ENCODE assay signal across 1 cellular context in the genomic region with DNA sequence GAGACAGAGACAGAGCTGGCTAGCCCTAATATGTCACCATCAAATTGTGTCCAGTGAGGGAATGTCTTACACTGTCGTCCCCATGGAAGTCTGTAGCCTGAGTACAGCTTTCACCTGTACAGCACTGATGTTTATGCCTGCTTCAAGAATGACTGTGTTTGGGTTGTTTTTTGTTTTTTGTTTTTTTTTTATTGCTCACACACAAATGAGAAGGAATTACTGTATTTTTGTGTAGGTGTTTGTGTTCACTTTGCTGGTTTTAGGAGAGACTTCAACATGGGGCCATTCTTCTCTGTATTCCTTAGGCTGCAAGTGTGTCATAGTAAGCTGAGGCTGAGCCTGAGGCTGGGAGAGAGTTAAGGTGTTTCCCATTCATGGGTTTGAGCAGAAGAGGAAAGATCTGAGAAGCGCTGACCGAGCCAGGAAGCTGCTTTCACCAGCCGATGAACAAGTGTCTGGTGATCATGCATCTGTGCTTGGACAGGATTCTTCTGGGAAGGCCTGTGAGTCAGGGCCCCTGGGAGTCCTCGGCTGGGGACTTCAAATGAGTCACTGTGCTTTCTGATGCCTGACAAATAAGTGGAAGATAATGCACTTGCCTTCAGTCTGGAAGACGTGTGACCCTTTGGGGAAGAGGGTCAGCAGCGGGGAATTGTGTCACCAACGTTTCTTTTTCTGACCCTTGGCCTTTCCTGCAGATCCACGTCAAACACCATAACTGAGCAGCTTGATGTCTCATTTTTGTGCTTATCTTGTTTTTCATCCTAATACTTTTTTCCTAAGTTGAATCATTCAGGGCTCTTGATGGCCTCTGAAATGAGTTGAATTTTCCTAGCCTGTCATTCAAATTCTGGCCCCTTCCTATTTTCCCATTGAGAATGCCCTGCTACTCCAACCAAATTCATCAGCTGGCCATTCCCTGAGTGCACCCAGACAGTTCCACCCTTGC.
A peak's percentile ranks its signal among the peaks of the same experiment; 100 is the strongest.
TF ChIP-seq lines count a peak whose summit lies in the region.

No MANE protein-coding gene starts in this region.

TF ChIP-seq in K562, 482 proteins besides CTCF, POLR2A, EP300 and RAD21 (continued from another document and continues in another):
- TF ChIP-seq DMBX1 (CRISPR knock-in tag; IDR thresholded peaks at IDR 0.05; ENCODE audit: borderline replicate concordance) = peak; percentile 81
- TF ChIP-seq FOSL1 (tag; conservative IDR thresholded peaks at IDR 0.05) = peak; percentile 99
- TF ChIP-seq ZNF384 (IDR thresholded peaks at IDR 0.05; ENCODE audit: low read depth, low read length) = no peak
- TF ChIP-seq ZNF668 (CRISPR knock-in tag; IDR thresholded peaks at IDR 0.05) = no peak
- TF ChIP-seq SRSF7 (optimal IDR thresholded peaks at IDR 0.05; ENCODE audit: low read depth, low read length) = no peak
- TF ChIP-seq ZNF644 (tag; IDR thresholded peaks at IDR 0.05; ENCODE audit: low read depth) = peak; percentile 32; the same call in 1 of the 2 replicates
- no peak for TF ChIP-seq TBP (optimal IDR thresholded peaks at IDR 0.05; ENCODE audit: low read depth, low read length)
- no peak for TF ChIP-seq ZNF274 (IDR thresholded peaks at IDR 0.05; ENCODE audit: borderline replicate concordance, low read depth, low read length)
- peak; percentile 57 for TF ChIP-seq CXXC5 (CRISPR knock-in tag; IDR thresholded peaks at IDR 0.05)
- TF ChIP-seq TAF9B (IDR thresholded peaks at IDR 0.05; ENCODE audit: partially characterized antibody) = peak; percentile 63
- TF ChIP-seq CEBPB (tag; IDR thresholded peaks at IDR 0.05) = no peak
- peak; percentile 25; the same call in 1 of the 2 replicates for TF ChIP-seq ZNF766 (CRISPR knock-in tag; conservative IDR thresholded peaks at IDR 0.05)
- no peak for TF ChIP-seq RAD51 (IDR thresholded peaks at IDR 0.05; ENCODE audit: borderline replicate concordance, low read depth)
- peak; percentile 47; the same call in 1 of the 2 replicates for TF ChIP-seq NFE2 (IDR thresholded peaks at IDR 0.05; ENCODE audit: low read depth)
- TF ChIP-seq, protein P1, sequence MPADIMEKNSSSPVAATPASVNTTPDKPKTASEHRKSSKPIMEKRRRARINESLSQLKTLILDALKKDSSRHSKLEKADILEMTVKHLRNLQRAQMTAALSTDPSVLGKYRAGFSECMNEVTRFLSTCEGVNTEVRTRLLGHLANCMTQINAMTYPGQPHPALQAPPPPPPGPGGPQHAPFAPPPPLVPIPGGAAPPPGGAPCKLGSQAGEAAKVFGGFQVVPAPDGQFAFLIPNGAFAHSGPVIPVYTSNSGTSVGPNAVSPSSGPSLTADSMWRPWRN (IDR thresholded peaks at IDR 0.05; ENCODE audit: low read depth) = 0 out of 2 replicates have a peak, but pooled peaks have one; percentile 33
- peak; percentile 65 for TF ChIP-seq L3MBTL2 (IDR thresholded peaks at IDR 0.05)
- no peak for TF ChIP-seq POLR2H (tag; IDR thresholded peaks at IDR 0.05; ENCODE audit: low read depth)
- peak; percentile 75; the same call in 1 of the 2 replicates for TF ChIP-seq ATF7 (IDR thresholded peaks at IDR 0.05)
- no peak for TF ChIP-seq CBX3 (IDR thresholded peaks at IDR 0.05; ENCODE audit: borderline replicate concordance in 1 of 2, low read length in 2 of 2)
- no peak for TF ChIP-seq BCL6 (CRISPR knock-in tag; IDR thresholded peaks at IDR 0.05)
- TF ChIP-seq RNF2 (IDR thresholded peaks at IDR 0.05) = peak; percentile 56; the same call in 1 of the 2 replicates
- TF ChIP-seq ZKSCAN8 (CRISPR knock-in tag; IDR thresholded peaks at IDR 0.05) = peak; percentile 41; the same call in 1 of the 2 replicates
- TF ChIP-seq CREB3L1 (IDR thresholded peaks at IDR 0.05; ENCODE audit: borderline replicate concordance, low read depth) = peak; percentile 50; the same call in 1 of the 2 replicates
- TF ChIP-seq, protein P2, sequence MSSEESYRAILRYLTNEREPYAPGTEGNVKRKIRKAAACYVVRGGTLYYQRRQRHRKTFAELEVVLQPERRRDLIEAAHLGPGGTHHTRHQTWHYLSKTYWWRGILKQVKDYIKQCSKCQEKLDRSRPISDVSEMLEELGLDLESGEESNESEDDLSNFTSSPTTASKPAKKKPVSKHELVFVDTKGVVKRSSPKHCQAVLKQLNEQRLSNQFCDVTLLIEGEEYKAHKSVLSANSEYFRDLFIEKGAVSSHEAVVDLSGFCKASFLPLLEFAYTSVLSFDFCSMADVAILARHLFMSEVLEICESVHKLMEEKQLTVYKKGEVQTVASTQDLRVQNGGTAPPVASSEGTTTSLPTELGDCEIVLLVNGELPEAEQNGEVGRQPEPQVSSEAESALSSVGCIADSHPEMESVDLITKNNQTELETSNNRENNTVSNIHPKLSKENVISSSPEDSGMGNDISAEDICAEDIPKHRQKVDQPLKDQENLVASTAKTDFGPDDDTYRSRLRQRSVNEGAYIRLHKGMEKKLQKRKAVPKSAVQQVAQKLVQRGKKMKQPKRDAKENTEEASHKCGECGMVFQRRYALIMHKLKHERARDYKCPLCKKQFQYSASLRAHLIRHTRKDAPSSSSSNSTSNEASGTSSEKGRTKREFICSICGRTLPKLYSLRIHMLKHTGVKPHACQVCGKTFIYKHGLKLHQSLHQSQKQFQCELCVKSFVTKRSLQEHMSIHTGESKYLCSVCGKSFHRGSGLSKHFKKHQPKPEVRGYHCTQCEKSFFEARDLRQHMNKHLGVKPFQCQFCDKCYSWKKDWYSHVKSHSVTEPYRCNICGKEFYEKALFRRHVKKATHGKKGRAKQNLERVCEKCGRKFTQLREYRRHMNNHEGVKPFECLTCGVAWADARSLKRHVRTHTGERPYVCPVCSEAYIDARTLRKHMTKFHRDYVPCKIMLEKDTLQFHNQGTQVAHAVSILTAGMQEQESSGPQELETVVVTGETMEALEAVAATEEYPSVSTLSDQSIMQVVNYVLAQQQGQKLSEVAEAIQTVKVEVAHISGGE (CRISPR knock-in tag; IDR thresholded peaks at IDR 0.05) = 0 out of 6 replicates have a peak, but pooled peaks of 1 of the 3 experiments have one; percentile 51
- peak; percentile 33 for TF ChIP-seq TAF1 (IDR thresholded peaks at IDR 0.05; ENCODE audit: control insufficient read depth, extremely low read depth, insufficient read depth, low read length, severe bottlenecking)
- TF ChIP-seq ESRRA (IDR thresholded peaks at IDR 0.05; ENCODE audit: borderline replicate concordance, low read depth) = peak; percentile 48; the same call in 1 of the 2 replicates
- peak; percentile 75 for TF ChIP-seq NCOR1 (IDR thresholded peaks at IDR 0.05)
- peak; percentile 91 for TF ChIP-seq DPF2 (IDR thresholded peaks at IDR 0.05)
- no peak for TF ChIP-seq ELF1 (tag; IDR thresholded peaks at IDR 0.05)
- TF ChIP-seq PTTG1 (tag; IDR thresholded peaks at IDR 0.05; ENCODE audit: low read depth) = no peak
- peak; percentile 22; the same call in 1 of the 2 replicates for TF ChIP-seq PML (IDR thresholded peaks at IDR 0.05; ENCODE audit: low read length)
- peak; percentile 90 for TF ChIP-seq ARID1B (IDR thresholded peaks at IDR 0.05)
- peak; percentile 96; the same call in 1 of the 2 replicates for TF ChIP-seq CC2D1A (IDR thresholded peaks at IDR 0.05)
- TF ChIP-seq HDAC2 (IDR thresholded peaks at IDR 0.05) = peak; percentile 28; the same call in 1 of the 2 replicates
- TF ChIP-seq, protein P3, sequence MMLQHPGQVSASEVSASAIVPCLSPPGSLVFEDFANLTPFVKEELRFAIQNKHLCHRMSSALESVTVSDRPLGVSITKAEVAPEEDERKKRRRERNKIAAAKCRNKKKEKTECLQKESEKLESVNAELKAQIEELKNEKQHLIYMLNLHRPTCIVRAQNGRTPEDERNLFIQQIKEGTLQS (IDR thresholded peaks at IDR 0.05) = peak; percentile 95
- TF ChIP-seq, protein P3 (CRISPR knock-in tag; conservative IDR thresholded peaks at IDR 0.05) = 0 out of 2 replicates have a peak, but pooled peaks have one; percentile 34
- TF ChIP-seq ZNF212 (CRISPR knock-in tag; IDR thresholded peaks at IDR 0.05) = no peak
- TF ChIP-seq C11orf30 (IDR thresholded peaks at IDR 0.05; ENCODE audit: low read depth) = peak; percentile 16; the same call in 1 of the 2 replicates
- no peak for TF ChIP-seq HMG20A (CRISPR knock-in tag; conservative IDR thresholded peaks at IDR 0.05)
- TF ChIP-seq CBFA2T3 (IDR thresholded peaks at IDR 0.05) = peak; percentile 82
- peak; percentile 35; the same call in 1 of the 2 replicates for TF ChIP-seq MTA1 (IDR thresholded peaks at IDR 0.05; ENCODE audit: borderline replicate concordance)
- peak; percentile 38 for TF ChIP-seq KDM5B (IDR thresholded peaks at IDR 0.05; ENCODE audit: insufficient replicate concordance, low read depth, low read length)
- TF ChIP-seq LEF1 (IDR thresholded peaks at IDR 0.05) = peak; percentile 62; the same call in 1 of the 2 replicates
- TF ChIP-seq ZC3H8 (IDR thresholded peaks at IDR 0.05) = no peak
- TF ChIP-seq ZNF3 (CRISPR knock-in tag; IDR thresholded peaks at IDR 0.05) = no peak
- 0 out of 2 replicates have a peak, but pooled peaks have one; percentile 34 for TF ChIP-seq CEBPG (CRISPR knock-in tag; IDR thresholded peaks at IDR 0.05)
- TF ChIP-seq CEBPG (tag; conservative IDR thresholded peaks at IDR 0.05 in 1 of 2, IDR thresholded peaks at IDR 0.05 in 1 of 2) = peak in 1 of 2 experiments; percentile 62; a peak in 1 of 4 replicates
- no peak for TF ChIP-seq ELF2 (CRISPR knock-in tag; IDR thresholded peaks at IDR 0.05)
- no peak for TF ChIP-seq IRF9 (tag; IDR thresholded peaks at IDR 0.05)
- TF ChIP-seq, protein P4, sequence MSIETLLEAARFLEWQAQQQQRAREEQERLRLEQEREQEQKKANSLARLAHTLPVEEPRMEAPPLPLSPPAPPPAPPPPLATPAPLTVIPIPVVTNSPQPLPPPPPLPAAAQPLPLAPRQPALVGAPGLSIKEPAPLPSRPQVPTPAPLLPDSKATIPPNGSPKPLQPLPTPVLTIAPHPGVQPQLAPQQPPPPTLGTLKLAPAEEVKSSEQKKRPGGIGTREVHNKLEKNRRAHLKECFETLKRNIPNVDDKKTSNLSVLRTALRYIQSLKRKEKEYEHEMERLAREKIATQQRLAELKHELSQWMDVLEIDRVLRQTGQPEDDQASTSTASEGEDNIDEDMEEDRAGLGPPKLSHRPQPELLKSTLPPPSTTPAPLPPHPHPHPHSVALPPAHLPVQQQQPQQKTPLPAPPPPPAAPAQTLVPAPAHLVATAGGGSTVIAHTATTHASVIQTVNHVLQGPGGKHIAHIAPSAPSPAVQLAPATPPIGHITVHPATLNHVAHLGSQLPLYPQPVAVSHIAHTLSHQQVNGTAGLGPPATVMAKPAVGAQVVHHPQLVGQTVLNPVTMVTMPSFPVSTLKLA (conservative IDR thresholded peaks at IDR 0.05) = peak in 1 of 2 experiments; percentile 32; a peak in 1 of 4 replicates
- peak; percentile 60 for TF ChIP-seq CBFA2T2 (conservative IDR thresholded peaks at IDR 0.05)
- no peak for TF ChIP-seq RBM39 (optimal IDR thresholded peaks at IDR 0.05; ENCODE audit: low read depth, low read length)
- no peak for TF ChIP-seq HSF4 (CRISPR knock-in tag; IDR thresholded peaks at IDR 0.05; ENCODE audit: borderline replicate concordance)
- peak; percentile 56; the same call in 1 of the 2 replicates for TF ChIP-seq POLR2AphosphoS5 (IDR thresholded peaks at IDR 0.05; ENCODE audit: control insufficient read depth, insufficient read depth, low read depth, low read length)
- TF ChIP-seq SMARCA4 (IDR thresholded peaks at IDR 0.05) = peak; percentile 89
- TF ChIP-seq JUND (IDR thresholded peaks at IDR 0.05; ENCODE audit: borderline replicate concordance, low read depth, low read length) = peak; percentile 97
- TF ChIP-seq JUND (tag; IDR thresholded peaks at IDR 0.05; ENCODE audit: borderline replicate concordance, low read depth, low read length) = peak; percentile 96; the same call in 2 of the 3 replicates
- TF ChIP-seq SAP30 (IDR thresholded peaks at IDR 0.05; ENCODE audit: borderline replicate concordance, insufficient read depth, low read depth, low read length, poor library complexity, severe bottlenecking) = no peak
- TF ChIP-seq MTA2 (IDR thresholded peaks at IDR 0.05; ENCODE audit: low read depth) = peak; percentile 45
- peak; percentile 77 for TF ChIP-seq SMARCA5 (IDR thresholded peaks at IDR 0.05)
- TF ChIP-seq E2F6 (IDR thresholded peaks at IDR 0.05; ENCODE audit: borderline replicate concordance in 1 of 2, extremely low read depth in 1 of 2, insufficient read depth in 1 of 2, insufficient read length in 1 of 2, low read depth in 1 of 2, low read length in 1 of 2, poor library complexity in 1 of 2, severe bottlenecking in 1 of 2) = peak in 1 of 2 experiments; percentile 27
- TF ChIP-seq ZNF696 (CRISPR knock-in tag; conservative IDR thresholded peaks at IDR 0.05) = no peak
- peak; percentile 79; the same call in 1 of the 2 replicates for TF ChIP-seq ZNF589 (CRISPR knock-in tag; IDR thresholded peaks at IDR 0.05; ENCODE audit: low read depth)
